ENCODE assay signal across 23 cellular contexts in genomic region chr1:32357619-32358018, GRCh38.
"Had no signal": no experiment of that assay in that cellular context is flagged by ENCODE, and none has a peak within 500 bp of the region (broad histone marks: within the 10 kb centered on the region; RNA-seq: fewer than 3 reads in every experiment).

No MANE protein-coding gene starts in this region.

- H3K9me3 ChIP-seq: heart right ventricle, ovary, right atrium auricular region, suprapubic skin, tibial artery, upper lobe of left lung had no signal

- H3K9me3 Mint-ChIP-seq: nephron; stimulated activated effector memory CD8-positive, alpha-beta T cell treated with anti-CD3 and anti-CD28 coated beads, Interleukin-12 subunit alpha, Interleukin-12 subunit beta, amount 100 ng/mL, for 72 hours had no signal

- DNase-seq: cortex of kidney; dorsolateral prefrontal cortex; effector memory CD4-positive, alpha-beta T cell; heart right ventricle; hypothalamus; kidney glomerular epithelial cell; mesendoderm; naive B cell; ovary; small intestine; stimulated activated CD4-positive, alpha-beta T cell treated with anti-CD3 and anti-CD28 coated beads, Interleukin-12 subunit alpha, Interleukin-12 subunit beta, amount 100 ng/mL, for 4 hours; stimulated activated CD4-positive, alpha-beta T cell treated with anti-CD3 and anti-CD28 coated beads, Interleukin-4, amount 100 ng/mL, for 1 hour; stimulated activated CD8-positive, alpha-beta memory T cell treated with anti-CD3 and anti-CD28 coated beads, Interleukin-4, amount 100 ng/mL, for 48 hours; stimulated activated naive CD8-positive, alpha-beta T cell treated with anti-CD3 and anti-CD28 coated beads, Interleukin-15, Interleukin-2, amounts not matched to agents 100 U/mL and 50 U/mL, for 24 hours; tibial artery; upper lobe of left lung had no signal

- H3K27me3 ChIP-seq: dorsolateral prefrontal cortex, ovary, right atrium auricular region, suprapubic skin, tibial artery had no signal

- H3K27ac ChIP-seq: heart right ventricle, ovary, right atrium auricular region, suprapubic skin, tibial artery, upper lobe of left lung had no signal

- H3K4me3 ChIP-seq: dorsolateral prefrontal cortex, heart right ventricle, ovary, right atrium auricular region, suprapubic skin, tibial artery, upper lobe of left lung had no signal

- H3K36me3 ChIP-seq: ovary, right atrium auricular region, suprapubic skin, tibial artery, upper lobe of left lung had no signal

- H3K4me3 Mint-ChIP-seq: stimulated activated effector memory CD8-positive, alpha-beta T cell treated with anti-CD3 and anti-CD28 coated beads, Interleukin-12 subunit alpha, Interleukin-12 subunit beta, amount 100 ng/mL, for 72 hours had no signal

- H3K36me3 Mint-ChIP-seq: naive B cell had no signal

- FAIRE-seq: endometrium, frontal cortex, islet of Langerhans, small intestine had no signal
